In the genomic region with DNA sequence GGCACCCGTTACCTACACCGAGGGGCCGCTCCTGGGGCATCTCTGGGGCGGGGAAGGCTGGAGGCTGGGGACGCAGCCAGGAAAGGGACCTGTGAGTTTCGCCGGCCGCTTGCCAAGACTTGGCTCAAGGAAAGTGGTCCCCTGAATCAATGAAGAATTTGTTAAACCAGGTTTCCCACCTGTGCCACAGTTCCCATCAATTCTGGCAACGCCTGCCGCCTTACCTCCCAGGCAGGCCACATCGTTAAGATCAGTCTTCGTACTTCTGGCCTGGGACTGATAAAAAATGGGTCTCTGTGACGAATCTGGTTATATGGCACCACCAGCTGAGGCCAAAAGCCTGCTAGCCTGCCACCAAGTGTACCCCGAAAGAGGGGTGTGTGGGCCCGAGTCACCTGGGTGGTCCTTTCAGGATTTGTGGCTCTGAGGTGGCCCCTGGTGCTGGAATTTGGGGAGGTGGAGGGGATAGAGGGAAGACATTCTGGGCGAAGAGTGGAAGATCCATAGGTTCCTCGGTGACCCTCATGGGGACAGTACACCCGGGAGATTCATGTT, we compare ENCODE assay signal across 8 cellular contexts. TPM values are rescaled to one million over a fixed set of nuclear protein-coding genes. Genes with fewer than 3 reads are reported as not detected.
A peak's percentile ranks its signal among the peaks of the same experiment; 100 is the strongest.
DNase-seq lines count a peak whose midpoint lies in the region; ATAC-seq and TF ChIP-seq lines count a peak whose summit lies in the region.

No MANE protein-coding gene starts in this region.

- WGBS in sigmoid colon, 2 donors, result 24 to 30% methylated on average over 18 of the region's 18 CpGs

- no peaks in the 10 kb centered on the region for H3K36me3 ChIP-seq in WERI-Rb-1
- H3K36me3 ChIP-seq in sigmoid colon, result no peaks in the 10 kb centered on the region

- no peak overlapping the region for H3K27ac ChIP-seq in WERI-Rb-1
- peak overlapping the region in 3 of 4 donors; percentile 52 to 62 (median 60) for H3K27ac ChIP-seq in sigmoid colon

- no peak for TF ChIP-seq POLR2A in sigmoid colon (IDR thresholded peaks at IDR 0.05)

- no peak for TF ChIP-seq CTCF in GM12864 (IDR thresholded peaks at IDR 0.05; ENCODE audit: low read depth, low read length, missing control alignments)
- no peak for TF ChIP-seq CTCF in WERI-Rb-1 (IDR thresholded peaks at IDR 0.05; ENCODE audit: low read depth, low read length)
- TF ChIP-seq CTCF in foreskin fibroblast (IDR thresholded peaks at IDR 0.05; ENCODE audit: low read depth, low read length), result no peak
- TF ChIP-seq CTCF in sigmoid colon (IDR thresholded peaks at IDR 0.05), result peak in 1 of 4 experiments; percentile 21
- TF ChIP-seq CTCF in omental fat pad (IDR thresholded peaks at IDR 0.05), result peak in 1 of 3 donors; percentile 42

- H3K4me3 ChIP-seq in GM12864 (ENCODE audit: low read depth, low read length) (peak overlapping the region; percentile 40; the same call in 1 of the 2 replicates), WERI-Rb-1 (ENCODE audit: low read depth, low read length) (peak overlapping the region; percentile 44), foreskin fibroblast (ENCODE audit: low read depth in 1 of 2, low read length in 2 of 2) (peak overlapping the region; percentile 42 to 48), sigmoid colon (peak overlapping the region; percentile 59 to 85 (median 76))

- no peaks in the 10 kb centered on the region for H3K9me3 ChIP-seq in WERI-Rb-1 (ENCODE audit: severe bottlenecking)
- H3K9me3 ChIP-seq in sigmoid colon, result no peaks in the 10 kb centered on the region

- intact Hi-C loops in sigmoid colon (cut with DNase I), result loop anchor here (5.0 kb wide), 1 partner anchor 252 kb away; a partner anchor contains a TSS

- ATAC-seq in HG03520 (IDR thresholded peaks at IDR 0.05; ENCODE audit: unreplicated experiment), result no peak
- no peak for ATAC-seq in HG03108 (IDR thresholded peaks at IDR 0.05; ENCODE audit: unreplicated experiment)
- no peak for ATAC-seq in omental fat pad (ENCODE audit: low FRiP score)

- DNase-seq in GM12864 (ENCODE audit: low read depth) (no peak), WERI-Rb-1 (no peak), foreskin fibroblast (no peak), sigmoid colon (no peak), omental fat pad (ENCODE audit: low spot score) (no peak)
- no peak for DNase-seq in activated CD8-positive, alpha-beta memory T cell treated with anti-CD3 and anti-CD28 coated beads for 24 hours

- no peak for TF ChIP-seq EP300 in sigmoid colon (IDR thresholded peaks at IDR 0.05)

- H3K4me1 ChIP-seq in sigmoid colon, result peaks cover 0 to 21% (median 16%) of the 10 kb centered on the region in 4 donors

- H3K27me3 ChIP-seq in WERI-Rb-1 (ENCODE audit: insufficient read depth, low read depth, severe bottlenecking) (peaks cover 32% of the 10 kb centered on the region), sigmoid colon (peaks cover 9 to 68% (median 23%) of the 10 kb centered on the region in 3 donors)

RNA-seq across cellular contexts. Expression of a gene that starts 0.8 kb away (rescaled TPM):
- total RNA-seq in sigmoid colon, result 1 to 10 TPM in 2 of 4 donors, under 1 TPM in 1, not detected in 1; 0.33 to 3.2 (median 1.1) TPM
- 10 to 100 TPM in 1 of 3 donors, 1 to 10 TPM in 2; 3.0 to 12.7 (median 8.7) TPM for polyA plus RNA-seq in sigmoid colon
- 1 to 10 TPM; 1.2 to 4.3 (median 1.9) TPM for total RNA-seq in omental fat pad
